Comparison of ENCODE assay signal across 11 cellular contexts in genomic region chr18:45667056-45667455, GRCh38. TPM values are rescaled to one million over a fixed set of nuclear protein-coding genes. Genes with fewer than 3 reads are reported as not detected.
DNase-seq lines count a peak whose midpoint lies in the region; ATAC-seq and TF ChIP-seq lines count a peak whose summit lies in the region.
"Had no signal": no experiment of that assay in that cellular context is flagged by ENCODE, and none has a peak within 500 bp of the region (broad histone marks: within the 10 kb centered on the region; RNA-seq: fewer than 3 reads in every experiment).

No MANE protein-coding gene starts in this region.

- H3K27ac Mint-ChIP-seq in CD4-positive, CD25-positive, alpha-beta regulatory T cell: peak overlapping the region; percentile 82 to 87 (median 82)
- H3K27ac Mint-ChIP-seq in activated naive CD8-positive, alpha-beta T cell treated with anti-CD3 and anti-CD28 coated beads for 36 hours: peak overlapping the region; percentile 94
- H3K27ac Mint-ChIP-seq in nephron progenitor cell: no peak overlapping the region

- ATAC-seq in CD4-positive, CD25-positive, alpha-beta regulatory T cell (ENCODE audit: low read depth in 2 of 2): no peak
- peak; percentile 31 for ATAC-seq in GM18858 (IDR thresholded peaks at IDR 0.05; ENCODE audit: unreplicated experiment)
- ATAC-seq in HG03159 (IDR thresholded peaks at IDR 0.05; ENCODE audit: unreplicated experiment): peak; percentile 36

- TF ChIP-seq CTCF in nephron progenitor cell (IDR thresholded peaks at IDR 0.05): no peak

- no peaks in the 10 kb centered on the region for H3K27me3 ChIP-seq in CD4-positive, CD25-positive, alpha-beta regulatory T cell (ENCODE audit: control insufficient read depth, insufficient read depth, low read length)

- H3K4me1 ChIP-seq in CD4-positive, CD25-positive, alpha-beta regulatory T cell (ENCODE audit: control insufficient read depth, insufficient read depth, low read length, poor library complexity, severe bottlenecking): peaks cover 63% of the 10 kb centered on the region

- peak in 1 of 3 donors; percentile 71 for DNase-seq in CD4-positive, CD25-positive, alpha-beta regulatory T cell
- DNase-seq in activated naive CD8-positive, alpha-beta T cell treated with anti-CD3 and anti-CD28 coated beads for 36 hours: no peak
- DNase-seq in globus pallidus (ENCODE audit: low spot score) (no peak), hippocampal formation (lab: John Stamatoyannopoulos, UW) (no peak), nephron progenitor cell (no peak), NCI-H2107 (lab: John Stamatoyannopoulos, UW) (no peak)
- DNase-seq: NCI-H1105; stimulated activated CD4-positive, alpha-beta T cell treated with anti-CD3 and anti-CD28 coated beads, Interleukin-2, amount 100 ng/mL, for 48 hours; SW 1271 had no signal

- no peaks in the 10 kb centered on the region for H3K36me3 Mint-ChIP-seq in CD4-positive, CD25-positive, alpha-beta regulatory T cell
- no peaks in the 10 kb centered on the region for H3K36me3 Mint-ChIP-seq in activated naive CD8-positive, alpha-beta T cell treated with anti-CD3 and anti-CD28 coated beads for 36 hours
- H3K36me3 Mint-ChIP-seq in nephron progenitor cell (ENCODE audit: low read depth): no peaks in the 10 kb centered on the region

- H3K9me3 Mint-ChIP-seq in CD4-positive, CD25-positive, alpha-beta regulatory T cell: no peaks in the 10 kb centered on the region
- no peaks in the 10 kb centered on the region for H3K9me3 Mint-ChIP-seq in activated naive CD8-positive, alpha-beta T cell treated with anti-CD3 and anti-CD28 coated beads for 36 hours
- H3K9me3 Mint-ChIP-seq in nephron progenitor cell: no peaks in the 10 kb centered on the region

- no peaks in the 10 kb centered on the region for H3K36me3 ChIP-seq in CD4-positive, CD25-positive, alpha-beta regulatory T cell (ENCODE audit: control insufficient read depth, insufficient read depth, low read length)

- H3K4me3 ChIP-seq in CD4-positive, CD25-positive, alpha-beta regulatory T cell (ENCODE audit: low read depth, low read length): peak overlapping the region; percentile 75

- H3K9me3 ChIP-seq in CD4-positive, CD25-positive, alpha-beta regulatory T cell (ENCODE audit: control insufficient read depth in 2 of 2, low read length in 2 of 2): no peaks in the 10 kb centered on the region

- peaks cover 25 to 76% (median 65%) of the 10 kb centered on the region in 4 donors for H3K4me1 Mint-ChIP-seq in CD4-positive, CD25-positive, alpha-beta regulatory T cell
- peaks cover 72% of the 10 kb centered on the region for H3K4me1 Mint-ChIP-seq in activated naive CD8-positive, alpha-beta T cell treated with anti-CD3 and anti-CD28 coated beads for 36 hours
- H3K4me1 Mint-ChIP-seq in nephron progenitor cell: peaks cover 43% of the 10 kb centered on the region

- H3K27ac ChIP-seq in CD4-positive, CD25-positive, alpha-beta regulatory T cell (ENCODE audit: insufficient read depth, low read length, poor library complexity, severe bottlenecking): peak overlapping the region; percentile 81

- peak overlapping the region; percentile 39 to 88 (median 66) for H3K4me3 Mint-ChIP-seq in CD4-positive, CD25-positive, alpha-beta regulatory T cell
- peak overlapping the region; percentile 68 for H3K4me3 Mint-ChIP-seq in activated naive CD8-positive, alpha-beta T cell treated with anti-CD3 and anti-CD28 coated beads for 36 hours
- no peak overlapping the region for H3K4me3 Mint-ChIP-seq in nephron progenitor cell

- peaks cover 4% of the 10 kb centered on the region for H3K27me3 Mint-ChIP-seq in CD4-positive, CD25-positive, alpha-beta regulatory T cell
- no peaks in the 10 kb centered on the region for H3K27me3 Mint-ChIP-seq in activated naive CD8-positive, alpha-beta T cell treated with anti-CD3 and anti-CD28 coated beads for 36 hours
- peaks cover 15% of the 10 kb centered on the region for H3K27me3 Mint-ChIP-seq in nephron progenitor cell (ENCODE audit: low read depth, poor library complexity)

RNA-seq across cellular contexts. Expression of gene SLC14A2, which starts 51.8 kb away (rescaled TPM):
- 0.20 TPM for total RNA-seq in CD4-positive, CD25-positive, alpha-beta regulatory T cell
- polyA plus RNA-seq in CD4-positive, CD25-positive, alpha-beta regulatory T cell: under 1 TPM; 0.21 to 0.59 (median 0.45) TPM
- under 1 TPM; 0.10 to 0.14 TPM for total RNA-seq in activated naive CD8-positive, alpha-beta T cell treated with anti-CD3 and anti-CD28 coated beads for 36 hours

RNA-seq across cellular contexts. Expression of gene SLC14A1, which starts 56.9 kb away (rescaled TPM):
- 35.1 TPM for total RNA-seq in CD4-positive, CD25-positive, alpha-beta regulatory T cell
- polyA plus RNA-seq in CD4-positive, CD25-positive, alpha-beta regulatory T cell: 10 to 100 TPM in 2 of 4 donors, 1 to 10 TPM in 2; 7.8 to 16.3 (median 10.2) TPM
- total RNA-seq in activated naive CD8-positive, alpha-beta T cell treated with anti-CD3 and anti-CD28 coated beads for 36 hours: 1 to 10 TPM; 1.1 to 1.4 TPM

Comparison
In these comparisons a context has a peak if more than half of its experiments do, and no peak if none do; other contexts are left out.
1. ATAC-seq: peak in GM18858 (single experiment) and HG03159 (single experiment); none in CD4-positive, CD25-positive, alpha-beta regulatory T cell (0 of 2).
2. RNA of gene SLC14A1, which starts 56.9 kb away (total RNA-seq): 35.1 TPM in CD4-positive, CD25-positive, alpha-beta regulatory T cell (single experiment); 1.1 to 1.4 TPM in activated naive CD8-positive, alpha-beta T cell treated with anti-CD3 and anti-CD28 coated beads for 36 hours; every median in the first group is over 10 times any median in the second.